1 cellular context compared by ENCODE assay signal in genomic region chr19:16445238-16446107, GRCh38.
TF ChIP-seq lines count a peak whose summit lies in the region.

No MANE protein-coding gene starts in this region.

TF ChIP-seq in GM12878, 131 proteins besides CTCF, POLR2A, EP300 and RAD21 (continued from another document):
- peak; percentile 100 for TF ChIP-seq ZNF687 (IDR thresholded peaks at IDR 0.05)
- no peak for TF ChIP-seq CHD4 (IDR thresholded peaks at IDR 0.05)
- peak; percentile 68 for TF ChIP-seq EED (IDR thresholded peaks at IDR 0.05; ENCODE audit: low read depth)
- TF ChIP-seq PBX3 (IDR thresholded peaks at IDR 0.05; ENCODE audit: insufficient replicate concordance, low read depth, low read length) = no peak
- TF ChIP-seq SUZ12 (IDR thresholded peaks at IDR 0.05; ENCODE audit: unreplicated experiment) = no peak
- no peak for TF ChIP-seq ATF3 (IDR thresholded peaks at IDR 0.05; ENCODE audit: borderline replicate concordance, extremely low read depth, low read depth, low read length)
- no peak for TF ChIP-seq PAX5 (IDR thresholded peaks at IDR 0.05; ENCODE audit: borderline replicate concordance, low read depth, low read length)
- TF ChIP-seq USF2 (IDR thresholded peaks at IDR 0.05; ENCODE audit: borderline replicate concordance, low read depth, low read length) = no peak
- TF ChIP-seq ZBED1 (IDR thresholded peaks at IDR 0.05; ENCODE audit: borderline replicate concordance) = no peak
- 0 out of 2 replicates have a peak, but pooled peaks have one; percentile 17 for TF ChIP-seq JUNB (IDR thresholded peaks at IDR 0.05)
- 0 out of 2 replicates have a peak, but pooled peaks have one; percentile 8 for TF ChIP-seq BCL11A (IDR thresholded peaks at IDR 0.05; ENCODE audit: low read depth, low read length)
- no peak for TF ChIP-seq PML (IDR thresholded peaks at IDR 0.05; ENCODE audit: low read length)
- TF ChIP-seq MYC (IDR thresholded peaks at IDR 0.05; ENCODE audit: insufficient read depth, insufficient read length, insufficient replicate concordance, low read length, severe bottlenecking) = no peak
- TF ChIP-seq DPF2 (IDR thresholded peaks at IDR 0.05) = peak; percentile 81
- peak; percentile 71 for TF ChIP-seq GABPA (IDR thresholded peaks at IDR 0.05; ENCODE audit: low read depth)
- peak; percentile 74 for TF ChIP-seq SMARCA5 (IDR thresholded peaks at IDR 0.05)
- TF ChIP-seq HDAC2 (IDR thresholded peaks at IDR 0.05) = no peak
- no peak for TF ChIP-seq SP1 (IDR thresholded peaks at IDR 0.05; ENCODE audit: low read depth, low read length)
- TF ChIP-seq SIX5 (IDR thresholded peaks at IDR 0.05; ENCODE audit: low read depth, low read length, severe bottlenecking) = no peak
- no peak; the same call in 1 of the 2 replicates for TF ChIP-seq ZNF207 (IDR thresholded peaks at IDR 0.05; ENCODE audit: borderline replicate concordance)
- no peak; the same call in 1 of the 2 replicates for TF ChIP-seq NKRF (conservative IDR thresholded peaks at IDR 0.05)
- no peak for TF ChIP-seq TARDBP (IDR thresholded peaks at IDR 0.05; ENCODE audit: borderline replicate concordance)
- no peak for TF ChIP-seq BMI1 (IDR thresholded peaks at IDR 0.05; ENCODE audit: borderline replicate concordance)
- no peak for TF ChIP-seq SREBF2 (IDR thresholded peaks at IDR 0.05; ENCODE audit: low read length)
- no peak; the same call in 1 of the 2 replicates for TF ChIP-seq STAT3 (IDR thresholded peaks at IDR 0.05; ENCODE audit: low read depth, low read length)
- TF ChIP-seq CREB1 (IDR thresholded peaks at IDR 0.05; ENCODE audit: low read depth) = peak; percentile 57
- TF ChIP-seq ATF7 (IDR thresholded peaks at IDR 0.05; ENCODE audit: low read depth) = peak; percentile 90
- peak; percentile 90 for TF ChIP-seq RELB (IDR thresholded peaks at IDR 0.05; ENCODE audit: low read depth)
- no peak for TF ChIP-seq CEBPZ (IDR thresholded peaks at IDR 0.05; ENCODE audit: low read depth, low read length)
- no peak for TF ChIP-seq CBX5 (IDR thresholded peaks at IDR 0.05; ENCODE audit: low read depth)
- no peak; the same call in none of the 2 replicates for TF ChIP-seq MAX (IDR thresholded peaks at IDR 0.05; ENCODE audit: low read depth, low read length)
- TF ChIP-seq E2F8 (IDR thresholded peaks at IDR 0.05; ENCODE audit: low read depth, partially characterized antibody) = no peak
- TF ChIP-seq BACH1 (IDR thresholded peaks at IDR 0.05; ENCODE audit: borderline replicate concordance) = no peak; the same call in 1 of the 2 replicates
- TF ChIP-seq ZBTB33 (IDR thresholded peaks at IDR 0.05) = no peak
- TF ChIP-seq WRNIP1 (IDR thresholded peaks at IDR 0.05; ENCODE audit: borderline replicate concordance, low read depth, low read length) = no peak
